ENCODE assay signal across 6 cellular contexts in genomic region chr1:120273363-120273762, GRCh38.
A peak's percentile ranks its signal among the peaks of the same experiment; 100 is the strongest.
DNase-seq lines count a peak whose midpoint lies in the region; ATAC-seq and TF ChIP-seq lines count a peak whose summit lies in the region.
"Not testable (repeated sequence)": the region's sequence is repeated elsewhere in the genome, so short reads cannot be mapped to it uniquely, and the experiment has no call there.

No MANE protein-coding gene starts in this region.

- H3K27me3 Mint-ChIP-seq in T-helper 1 cell treated with Interleukin-12 subunit alpha and Interleukin-12 subunit beta and Interleukin-4 antibody, amounts not matched to agents 30 μg/mL and 1 μg/mL, for 36 hours (ENCODE audit: low read depth); activated B cell treated with CpG ODN at 0.5 μM for 24 hours; activated naive CD4-positive, alpha-beta T cell treated with anti-CD3 and anti-CD28 coated beads, Interleukin-2, amount 10 ng/mL, durations not matched to agents 7 days and 5 days; endothelial cell (ENCODE audit: unreplicated experiment); memory B cell; stimulated activated naive B cell treated with anti-CD40 and anti-IgM and Interleukin-4, amounts not matched to agents 10 μg/mL and 1 μg/mL and 100 μg/mL, for 72 hours: not testable (repeated sequence)

- TF ChIP-seq CTCF in activated B cell treated with CpG ODN at 0.5 μM for 24 hours (IDR thresholded peaks at IDR 0.05); endothelial cell (IDR thresholded peaks at IDR 0.05; ENCODE audit: unreplicated experiment): not testable (repeated sequence)

- ATAC-seq in activated B cell treated with CpG ODN at 0.5 μM for 24 hours (ENCODE audit: low read depth) (peak; percentile 21), memory B cell (ENCODE audit: low read depth) (peak; percentile 43)
- peak; percentile 65 to 82 for ATAC-seq in stimulated activated naive B cell treated with anti-CD40 and anti-IgM and Interleukin-4, amounts not matched to agents 10 μg/mL and 1 μg/mL and 100 μg/mL, for 72 hours (replicated peaks)

- H3K27ac Mint-ChIP-seq in T-helper 1 cell treated with Interleukin-12 subunit alpha and Interleukin-12 subunit beta and Interleukin-4 antibody, amounts not matched to agents 30 μg/mL and 1 μg/mL, for 36 hours: peak overlapping the region; percentile 63
- H3K27ac Mint-ChIP-seq in activated B cell treated with CpG ODN at 0.5 μM for 24 hours; activated naive CD4-positive, alpha-beta T cell treated with anti-CD3 and anti-CD28 coated beads, Interleukin-2, amount 10 ng/mL, durations not matched to agents 7 days and 5 days; stimulated activated naive B cell treated with anti-CD40 and anti-IgM and Interleukin-4, amounts not matched to agents 10 μg/mL and 1 μg/mL and 100 μg/mL, for 72 hours: not testable (repeated sequence)
- H3K27ac Mint-ChIP-seq in endothelial cell (ENCODE audit: unreplicated experiment) (peak overlapping the region; percentile 58), memory B cell (peak overlapping the region; percentile 10)

- POLR2A ChIA-PET in activated B cell treated with CpG ODN at 0.5 μM for 24 hours (lab: Charles Lee): not testable (repeated sequence)

- intact Hi-C loops in activated B cell treated with CpG ODN at 0.5 μM for 24 hours (cut with micrococcal nuclease): not testable (repeated sequence)

- CTCF ChIA-PET in activated B cell treated with CpG ODN at 0.5 μM for 24 hours (lab: Charles Lee); activated naive CD4-positive, alpha-beta T cell treated with anti-CD3 and anti-CD28 coated beads, Interleukin-2, amount 10 ng/mL, durations not matched to agents 7 days and 5 days (lab: Charles Lee): not testable (repeated sequence)

- not testable (repeated sequence) for H3K4me1 Mint-ChIP-seq in T-helper 1 cell treated with Interleukin-12 subunit alpha and Interleukin-12 subunit beta and Interleukin-4 antibody, amounts not matched to agents 30 μg/mL and 1 μg/mL, for 36 hours (ENCODE audit: low read depth); activated B cell treated with CpG ODN at 0.5 μM for 24 hours; activated naive CD4-positive, alpha-beta T cell treated with anti-CD3 and anti-CD28 coated beads, Interleukin-2, amount 10 ng/mL, durations not matched to agents 7 days and 5 days; endothelial cell (ENCODE audit: unreplicated experiment); memory B cell; stimulated activated naive B cell treated with anti-CD40 and anti-IgM and Interleukin-4, amounts not matched to agents 10 μg/mL and 1 μg/mL and 100 μg/mL, for 72 hours

- H3K4me3 Mint-ChIP-seq in T-helper 1 cell treated with Interleukin-12 subunit alpha and Interleukin-12 subunit beta and Interleukin-4 antibody, amounts not matched to agents 30 μg/mL and 1 μg/mL, for 36 hours; activated B cell treated with CpG ODN at 0.5 μM for 24 hours; activated naive CD4-positive, alpha-beta T cell treated with anti-CD3 and anti-CD28 coated beads, Interleukin-2, amount 10 ng/mL, durations not matched to agents 7 days and 5 days; endothelial cell (ENCODE audit: unreplicated experiment); memory B cell; stimulated activated naive B cell treated with anti-CD40 and anti-IgM and Interleukin-4, amounts not matched to agents 10 μg/mL and 1 μg/mL and 100 μg/mL, for 72 hours: not testable (repeated sequence)

- H3K9me3 Mint-ChIP-seq in T-helper 1 cell treated with Interleukin-12 subunit alpha and Interleukin-12 subunit beta and Interleukin-4 antibody, amounts not matched to agents 30 μg/mL and 1 μg/mL, for 36 hours; activated B cell treated with CpG ODN at 0.5 μM for 24 hours; activated naive CD4-positive, alpha-beta T cell treated with anti-CD3 and anti-CD28 coated beads, Interleukin-2, amount 10 ng/mL, durations not matched to agents 7 days and 5 days; endothelial cell (ENCODE audit: unreplicated experiment); memory B cell; stimulated activated naive B cell treated with anti-CD40 and anti-IgM and Interleukin-4, amounts not matched to agents 10 μg/mL and 1 μg/mL and 100 μg/mL, for 72 hours: not testable (repeated sequence)

- DNase-seq in activated B cell treated with CpG ODN at 0.5 μM for 24 hours; endothelial cell (ENCODE audit: low spot score); stimulated activated naive B cell treated with anti-CD40 and anti-IgM and Interleukin-4, amounts not matched to agents 10 μg/mL and 1 μg/mL and 100 μg/mL, for 72 hours: not testable (repeated sequence)
- peak; percentile 20 for DNase-seq in activated naive CD4-positive, alpha-beta T cell treated with anti-CD3 and anti-CD28 coated beads, Interleukin-2, amount 10 ng/mL, durations not matched to agents 7 days and 5 days
- DNase-seq in memory B cell (ENCODE audit: low spot score in 2 of 2): peak in 1 of 2 donors; percentile 0

- H3K36me3 Mint-ChIP-seq in T-helper 1 cell treated with Interleukin-12 subunit alpha and Interleukin-12 subunit beta and Interleukin-4 antibody, amounts not matched to agents 30 μg/mL and 1 μg/mL, for 36 hours (ENCODE audit: low read depth); activated B cell treated with CpG ODN at 0.5 μM for 24 hours (ENCODE audit: low read depth); activated naive CD4-positive, alpha-beta T cell treated with anti-CD3 and anti-CD28 coated beads, Interleukin-2, amount 10 ng/mL, durations not matched to agents 7 days and 5 days; endothelial cell (ENCODE audit: low read depth, unreplicated experiment); memory B cell; stimulated activated naive B cell treated with anti-CD40 and anti-IgM and Interleukin-4, amounts not matched to agents 10 μg/mL and 1 μg/mL and 100 μg/mL, for 72 hours: not testable (repeated sequence)

Comparison
In these comparisons a context has a peak if more than half of its experiments do, and no peak if none do; other contexts are left out.
1. ATAC-seq: peak in every context shown above with its lines; median percentile 74 in stimulated activated naive B cell treated with anti-CD40 and anti-IgM and Interleukin-4, amounts not matched to agents 10 μg/mL and 1 μg/mL and 100 μg/mL, for 72 hours; 43 in memory B cell; 21 in activated B cell treated with CpG ODN at 0.5 μM for 24 hours.